Comparison of ENCODE assay signal across 8 cellular contexts in genomic region chr1:149886396-149887195, GRCh38. TPM values are rescaled to one million over a fixed set of nuclear protein-coding genes. Genes with fewer than 3 reads are reported as not detected.
DNase-seq lines count a peak whose midpoint lies in the region; ATAC-seq and TF ChIP-seq lines count a peak whose summit lies in the region.

No MANE protein-coding gene starts in this region.

- no peak for TF ChIP-seq CTCF in BJ (IDR thresholded peaks at IDR 0.05; ENCODE audit: insufficient read depth, low read depth, low read length)
- no peak for TF ChIP-seq CTCF in coronary artery (IDR thresholded peaks at IDR 0.05)

- ATAC-seq in GM19324 (IDR thresholded peaks at IDR 0.05; ENCODE audit: low FRiP score, unreplicated experiment), result peak; percentile 72
- peak; percentile 46 for ATAC-seq in HG03457 (IDR thresholded peaks at IDR 0.05; ENCODE audit: unreplicated experiment)

- peak overlapping the region; percentile 98 for H3K27ac ChIP-seq in coronary artery

- CTCF ChIA-PET in BJ (lab: Yijun Ruan, JAX), result interaction anchor here (0.9 to 1.0 kb wide), 2 partner anchors 25 to 282 kb away, joined by 3 read pairs; no protein-coding TSS in a partner anchor

- DNase-seq in BJ (ENCODE audit: low read depth) (peak; percentile 98), NCI-H524 (lab: John Stamatoyannopoulos, UW) (peak; percentile 93 to 99), coronary artery (ENCODE audit: low spot score) (peak; percentile 94), left kidney (ENCODE audit: low read depth, low spot score) (peak; percentile 99)
- peak; percentile 83 for DNase-seq in activated CD4-positive, alpha-beta T cell treated with anti-CD3 and anti-CD28 coated beads for 4 hours
- DNase-seq in stimulated activated CD4-positive, alpha-beta T cell treated with anti-CD3 and anti-CD28 coated beads, Interleukin-1b, Interleukin-23, amount 100 ng/mL, for 48 hours, result peak; percentile 89

- H3K4me3 ChIP-seq in BJ (ENCODE audit: low read depth, low read length), result peak overlapping the region; percentile 67
- peak overlapping the region; percentile 81 for H3K4me3 ChIP-seq in coronary artery

- POLR2A ChIA-PET in BJ (lab: Charles Lee), result interaction anchor here (1.0 to 2.8 kb wide), 6 partner anchors 13 to 301 kb away, joined by 3 to 16 read pairs (median 10); partner anchors contain the start of gene BOLA1

- H3K27me3 ChIP-seq in BJ (ENCODE audit: control insufficient read depth, insufficient read depth, low read length), result no peaks in the 10 kb centered on the region

- H3K36me3 ChIP-seq in BJ (ENCODE audit: control insufficient read depth, insufficient read depth, low read length), result no peaks in the 10 kb centered on the region

RNA-seq across cellular contexts. Expression of gene BOLA1, which starts 12.8 kb away (rescaled TPM):
- 15.1 and 21.0 TPM in 2 replicates for polyA plus RNA-seq in BJ (2011; rRNA removed)
- polyA minus RNA-seq in BJ (2011; rRNA and poly(A)+ RNA removed), result 1.5 and 1.6 TPM in 2 replicates

RNA-seq across cellular contexts. Expression of gene SV2A, which starts 31.0 kb away (rescaled TPM):
- polyA plus RNA-seq in BJ (2011; rRNA removed), result 21.2 and 25.4 TPM in 2 replicates
- polyA minus RNA-seq in BJ (2011; rRNA and poly(A)+ RNA removed), result 26.5 and 40.9 TPM in 2 replicates

RNA-seq across cellular contexts. Expression of gene SF3B4, which starts 41.0 kb away (rescaled TPM):
- 37.8 and 37.9 TPM in 2 replicates for polyA plus RNA-seq in BJ (2011; rRNA removed)
- 30.3 and 39.3 TPM in 2 replicates for polyA minus RNA-seq in BJ (2011; rRNA and poly(A)+ RNA removed)

RNA-seq across cellular contexts. Expression of gene MTMR11, which starts 50.1 kb away (rescaled TPM):
- 14.3 and 14.5 TPM in 2 replicates for polyA plus RNA-seq in BJ (2011; rRNA removed)
- 12.2 and 17.1 TPM in 2 replicates for polyA minus RNA-seq in BJ (2011; rRNA and poly(A)+ RNA removed)

Comparison
In these comparisons a context has a peak if more than half of its experiments do, and no peak if none do; other contexts are left out.
1. Peak in every context shown above with its lines: DNase-seq, ATAC-seq, H3K4me3 ChIP-seq and H3K27ac ChIP-seq.